ENCODE assay signal across 8 cellular contexts in the genomic region with DNA sequence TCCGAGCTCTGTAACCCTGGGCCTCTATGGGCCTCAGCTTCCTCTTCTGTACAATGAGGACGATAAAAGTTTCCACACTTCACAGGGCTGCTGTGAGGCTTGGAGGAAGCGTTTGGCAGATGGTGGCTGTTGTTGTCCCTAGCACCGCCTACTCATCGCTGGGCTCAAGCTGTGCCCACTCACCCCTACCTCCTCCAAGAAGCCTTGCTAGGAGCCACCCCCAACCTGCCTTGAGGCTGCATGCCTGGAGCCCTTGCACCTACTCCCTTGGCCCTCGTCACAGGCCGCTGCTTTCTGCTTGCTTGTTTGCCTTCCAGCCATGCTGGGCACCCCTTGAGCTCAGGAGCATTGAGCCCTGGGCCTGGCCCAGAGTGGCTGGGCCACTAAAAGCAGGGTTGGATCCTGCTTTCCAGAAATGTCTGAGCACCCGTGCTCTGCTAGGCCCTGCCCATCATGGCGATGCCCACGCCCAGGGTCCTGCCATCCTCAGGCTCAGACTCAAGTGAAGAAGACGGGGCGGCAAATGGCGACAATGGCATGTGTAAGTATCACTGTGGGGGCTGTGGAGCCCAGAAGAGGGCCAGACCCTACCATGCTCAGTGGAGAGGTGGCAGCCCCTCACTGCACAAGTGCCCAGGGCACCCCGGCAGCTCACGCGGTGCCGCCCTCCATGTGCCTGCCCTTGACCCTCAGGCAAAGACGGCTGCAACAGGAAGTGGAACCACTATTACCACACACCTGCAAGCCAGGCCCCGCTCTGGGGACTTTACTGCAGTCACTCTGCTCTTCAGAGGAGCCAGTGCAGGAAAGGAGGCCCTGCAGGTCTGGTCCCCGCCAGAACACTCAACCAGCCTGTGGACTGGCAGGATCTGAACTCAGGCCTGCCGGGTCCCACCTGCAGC. TPM values are rescaled to one million over a fixed set of nuclear protein-coding genes. Genes with fewer than 3 reads are reported as not detected.
DNase-seq lines count a peak whose midpoint lies in the region; ATAC-seq and TF ChIP-seq lines count a peak whose summit lies in the region.

No MANE protein-coding gene starts in this region.

- H3K27me3 ChIP-seq in Karpas-422 (ENCODE audit: low read length) (no peaks in the 10 kb centered on the region), neural progenitor cell (no peaks in the 10 kb centered on the region), SK-N-SH (ENCODE audit: insufficient read depth) (no peaks in the 10 kb centered on the region)

- H3F3A ChIP-seq in neural progenitor cell (ENCODE audit: low read depth) (peaks cover 5% of the 10 kb centered on the region), SK-N-SH (replicated peaks; ENCODE audit: insufficient read depth) (peaks cover 8% of the 10 kb centered on the region)

- no peaks in the 10 kb centered on the region for H3K27me3 Mint-ChIP-seq in activated CD4-positive, alpha-beta T cell treated with anti-CD3 and anti-CD28 coated beads, Interleukin-2, amount 10 ng/mL, durations not matched to agents 24 days and 14 days
- H3K27me3 Mint-ChIP-seq in activated naive CD8-positive, alpha-beta T cell treated with anti-CD3 and anti-CD28 coated beads, Interleukin-2, amount 10 ng/mL, durations not matched to agents 7 days and 5 days, result no peaks in the 10 kb centered on the region
- H3K27me3 Mint-ChIP-seq in neural progenitor cell (ENCODE audit: insufficient read depth, low read depth), result peaks cover 13% of the 10 kb centered on the region

- POLR2A ChIA-PET in activated naive CD8-positive, alpha-beta T cell treated with anti-CD3 and anti-CD28 coated beads, Interleukin-2, amount 10 ng/mL, durations not matched to agents 7 days and 5 days (lab: Charles Lee), result interaction anchor here (0.6 to 20.6 kb wide), 18 partner anchors 8 to 409 kb away, joined by 3 to 1079 read pairs (median 6); a partner anchor contains a TSS
- POLR2A ChIA-PET in SK-N-SH (lab: Yijun Ruan, JAX), result interaction anchor here (2.7 kb wide), 1 partner anchor 10 kb away, joined by 10 read pairs; a partner anchor contains a TSS

- H3K27ac Mint-ChIP-seq in activated CD4-positive, alpha-beta T cell treated with anti-CD3 and anti-CD28 coated beads, Interleukin-2, amount 10 ng/mL, durations not matched to agents 24 days and 14 days, result peak overlapping the region; percentile 98
- peak overlapping the region; percentile 99 for H3K27ac Mint-ChIP-seq in activated naive CD8-positive, alpha-beta T cell treated with anti-CD3 and anti-CD28 coated beads, Interleukin-2, amount 10 ng/mL, durations not matched to agents 7 days and 5 days
- H3K27ac Mint-ChIP-seq in neural progenitor cell, result peak overlapping the region; percentile 33

- 97% methylated on average over 14 of the region's 21 CpGs for WGBS in SK-N-SH (ENCODE audit: low lambda C conversion rate)

- H2AFZ ChIP-seq in Karpas-422 (ENCODE audit: low read length), result no peak overlapping the region
- no peak overlapping the region for H2AFZ ChIP-seq in neural progenitor cell (replicated peaks)
- no peak overlapping the region for H2AFZ ChIP-seq in SK-N-SH (ENCODE audit: low read depth)

- H4K20me1 ChIP-seq in Karpas-422 (ENCODE audit: insufficient read depth, low read depth, low read length) (no peaks in the 10 kb centered on the region), neural progenitor cell (ENCODE audit: low read depth) (no peaks in the 10 kb centered on the region), SK-N-SH (ENCODE audit: insufficient read depth) (peaks cover 2% of the 10 kb centered on the region; the same call in 1 of the 2 replicates)

- ATAC-seq in activated naive CD8-positive, alpha-beta T cell treated with anti-CD3 and anti-CD28 coated beads, Interleukin-2, amount 10 ng/mL, durations not matched to agents 7 days and 5 days (ENCODE audit: low read depth), result peak; percentile 27
- no peak for ATAC-seq in HG03457 (IDR thresholded peaks at IDR 0.05; ENCODE audit: unreplicated experiment)

- H3K36me3 Mint-ChIP-seq in activated CD4-positive, alpha-beta T cell treated with anti-CD3 and anti-CD28 coated beads, Interleukin-2, amount 10 ng/mL, durations not matched to agents 24 days and 14 days (ENCODE audit: low read depth), result peaks cover 13% of the 10 kb centered on the region
- peaks cover 9% of the 10 kb centered on the region for H3K36me3 Mint-ChIP-seq in activated naive CD8-positive, alpha-beta T cell treated with anti-CD3 and anti-CD28 coated beads, Interleukin-2, amount 10 ng/mL, durations not matched to agents 7 days and 5 days
- H3K36me3 Mint-ChIP-seq in neural progenitor cell, result no peaks in the 10 kb centered on the region

- CTCF ChIA-PET in SK-N-SH (lab: Yijun Ruan, JAX), result interaction anchor here (1.0 to 10.7 kb wide), 8 partner anchors 10 to 185 kb away, joined by 3 to 213 read pairs (median 7); a partner anchor contains a TSS

- H3K4me2 ChIP-seq in Karpas-422 (ENCODE audit: low read depth, low read length, poor library complexity, severe bottlenecking) (peak overlapping the region; percentile 62), neural progenitor cell (no peak overlapping the region), SK-N-SH (no peak overlapping the region)

- H3K4me1 ChIP-seq in Karpas-422 (ENCODE audit: low read length), result peaks cover 88% of the 10 kb centered on the region
- H3K4me1 ChIP-seq in neural progenitor cell, result peaks cover 25% of the 10 kb centered on the region
- H3K4me1 ChIP-seq in SK-N-SH (ENCODE audit: control insufficient read depth in 1 of 2, insufficient read depth in 2 of 2, low read depth in 1 of 2, low read length in 1 of 2), result peaks cover 9 to 30% of the 10 kb centered on the region in 2 experiments; a peak in 3 of 4 replicates

- H3K9ac ChIP-seq in Karpas-422 (ENCODE audit: low read length), result peak overlapping the region; percentile 85
- no peak overlapping the region for H3K9ac ChIP-seq in neural progenitor cell
- H3K9ac ChIP-seq in SK-N-SH, result no peak overlapping the region

- TF ChIP-seq CTCF in neural progenitor cell (IDR thresholded peaks at IDR 0.05) (no peak), SK-N-SH (IDR thresholded peaks at IDR 0.05) (no peak)

- no peak for TF ChIP-seq RAD21 in SK-N-SH (IDR thresholded peaks at IDR 0.05; ENCODE audit: low read length)

- H3K4me3 Mint-ChIP-seq in activated CD4-positive, alpha-beta T cell treated with anti-CD3 and anti-CD28 coated beads, Interleukin-2, amount 10 ng/mL, durations not matched to agents 24 days and 14 days, result peak overlapping the region; percentile 76
- peak overlapping the region; percentile 74 for H3K4me3 Mint-ChIP-seq in activated naive CD8-positive, alpha-beta T cell treated with anti-CD3 and anti-CD28 coated beads, Interleukin-2, amount 10 ng/mL, durations not matched to agents 7 days and 5 days
- H3K4me3 Mint-ChIP-seq in neural progenitor cell, result peak overlapping the region; percentile 33

- intact Hi-C loops in activated CD4-positive, alpha-beta T cell treated with anti-CD3 and anti-CD28 coated beads, Interleukin-2, amount 10 ng/mL, durations not matched to agents 24 days and 14 days (cut with micrococcal nuclease), result no loop called here

- H3K9me2 ChIP-seq in Karpas-422 (replicated peaks; ENCODE audit: insufficient read depth, low read length), result no peaks in the 10 kb centered on the region
- H3K9me2 ChIP-seq in SK-N-SH, result no peaks in the 10 kb centered on the region

- H3K9me3 ChIP-seq in Karpas-422 (ENCODE audit: low read length) (no peaks in the 10 kb centered on the region), neural progenitor cell (ENCODE audit: low read depth) (no peaks in the 10 kb centered on the region), SK-N-SH (no peaks in the 10 kb centered on the region)

- H3K36me3 ChIP-seq in Karpas-422 (ENCODE audit: insufficient read depth, low read length), result no peaks in the 10 kb centered on the region
- no peaks in the 10 kb centered on the region for H3K36me3 ChIP-seq in neural progenitor cell
- no peaks in the 10 kb centered on the region for H3K36me3 ChIP-seq in SK-N-SH (replicated peaks in 1 of 2; ENCODE audit: control insufficient read depth in 1 of 2, insufficient read depth in 2 of 2, low read length in 1 of 2)

- peak overlapping the region; percentile 98 for H3K27ac ChIP-seq in Karpas-422 (ENCODE audit: low read length)
- peak overlapping the region; percentile 46 for H3K27ac ChIP-seq in neural progenitor cell
- H3K27ac ChIP-seq in SK-N-SH (ENCODE audit: low read depth in 2 of 2, low read length in 1 of 2), result no peak overlapping the region; a peak in 1 of 4 replicates

- H3K9me3 Mint-ChIP-seq in activated CD4-positive, alpha-beta T cell treated with anti-CD3 and anti-CD28 coated beads, Interleukin-2, amount 10 ng/mL, durations not matched to agents 24 days and 14 days, result no peaks in the 10 kb centered on the region
- H3K9me3 Mint-ChIP-seq in activated naive CD8-positive, alpha-beta T cell treated with anti-CD3 and anti-CD28 coated beads, Interleukin-2, amount 10 ng/mL, durations not matched to agents 7 days and 5 days, result no peaks in the 10 kb centered on the region
- H3K9me3 Mint-ChIP-seq in neural progenitor cell, result no peaks in the 10 kb centered on the region

- peaks cover 74% of the 10 kb centered on the region for H3K4me1 Mint-ChIP-seq in activated CD4-positive, alpha-beta T cell treated with anti-CD3 and anti-CD28 coated beads, Interleukin-2, amount 10 ng/mL, durations not matched to agents 24 days and 14 days
- peaks cover 66% of the 10 kb centered on the region for H3K4me1 Mint-ChIP-seq in activated naive CD8-positive, alpha-beta T cell treated with anti-CD3 and anti-CD28 coated beads, Interleukin-2, amount 10 ng/mL, durations not matched to agents 7 days and 5 days
- peaks cover 57% of the 10 kb centered on the region for H3K4me1 Mint-ChIP-seq in neural progenitor cell

- H3K79me2 ChIP-seq in Karpas-422 (ENCODE audit: low read length) (no peaks in the 10 kb centered on the region), neural progenitor cell (ENCODE audit: low read depth) (no peaks in the 10 kb centered on the region), SK-N-SH (ENCODE audit: insufficient read depth) (peaks cover 7% of the 10 kb centered on the region; the same call in 1 of the 2 replicates)

- peak; percentile 82 for DNase-seq in activated CD4-positive, alpha-beta T cell treated with anti-CD3 and anti-CD28 coated beads, Interleukin-2, amount 10 ng/mL, durations not matched to agents 24 days and 14 days
- no peak for DNase-seq in activated CD4-positive, alpha-beta T cell treated with anti-CD3 and anti-CD28 coated beads, Interleukin-2, amount 50 U/mL, for 1 hour
- DNase-seq in Karpas-422 (peak; percentile 96), neural progenitor cell (ENCODE audit: low spot score) (peak; percentile 33), SK-N-SH (no peak), inferior parietal cortex (ENCODE audit: extremely low spot score) (no peak)
- peak; percentile 69 for DNase-seq in activated naive CD8-positive, alpha-beta T cell treated with anti-CD3 and anti-CD28 coated beads, Interleukin-2, amount 10 ng/mL, durations not matched to agents 7 days and 5 days

- H3K4me3 ChIP-seq in Karpas-422 (ENCODE audit: low read length), result peak overlapping the region; percentile 49; the same call in 1 of the 2 replicates
- H3K4me3 ChIP-seq in neural progenitor cell, result no peak overlapping the region
- H3K4me3 ChIP-seq in SK-N-SH (ENCODE audit: low read depth in 2 of 2, low read length in 1 of 2), result no peak overlapping the region

- TF ChIP-seq EP300 in SK-N-SH (IDR thresholded peaks at IDR 0.05; ENCODE audit: borderline replicate concordance in 1 of 2, low read depth in 1 of 2, low read length in 1 of 2), result no peak

RNA-seq across cellular contexts. Expression of a gene that starts 9.5 kb away (rescaled TPM):
- 463 and 474 TPM in 2 replicates for total RNA-seq in activated CD4-positive, alpha-beta T cell treated with anti-CD3 and anti-CD28 coated beads, Interleukin-2, amount 10 ng/mL, durations not matched to agents 24 days and 14 days
- total RNA-seq in Karpas-422 (2014; rRNA removed; shearing (Covaris generic); ENCODE audit: low replicate concordance), result 108 and 143 TPM in 2 replicates
- 100 to 1,000 TPM; 531 to 542 TPM for total RNA-seq in activated naive CD8-positive, alpha-beta T cell treated with anti-CD3 and anti-CD28 coated beads, Interleukin-2, amount 10 ng/mL, durations not matched to agents 7 days and 5 days
- 15.6 and 41.9 TPM in 2 replicates for total RNA-seq in neural progenitor cell (ENCODE audit: low replicate concordance)
- 131 and 202 TPM in 2 replicates for polyA plus RNA-seq in SK-N-SH (2012; rRNA removed)
- 152 and 168 TPM in 2 replicates for polyA plus RNA-seq in SK-N-SH (2012; cell fraction: cytosol; rRNA removed)
- 42.7 and 49.7 TPM in 2 replicates for polyA plus RNA-seq in SK-N-SH (2012; cell fraction: nucleus; rRNA removed)

RNA-seq across cellular contexts. Expression of a gene that starts 17.0 kb away (rescaled TPM):
- total RNA-seq in activated CD4-positive, alpha-beta T cell treated with anti-CD3 and anti-CD28 coated beads, Interleukin-2, amount 10 ng/mL, durations not matched to agents 24 days and 14 days, result 17.1 and 19.0 TPM in 2 replicates
- 20.7 and 56.0 TPM in 2 replicates for total RNA-seq in Karpas-422 (2014; rRNA removed; shearing (Covaris generic); ENCODE audit: low replicate concordance)
- 10 to 100 TPM; 60.5 to 64.1 TPM for total RNA-seq in activated naive CD8-positive, alpha-beta T cell treated with anti-CD3 and anti-CD28 coated beads, Interleukin-2, amount 10 ng/mL, durations not matched to agents 7 days and 5 days
- 5.9 and 10.2 TPM in 2 replicates for total RNA-seq in neural progenitor cell (ENCODE audit: low replicate concordance)
- polyA plus RNA-seq in SK-N-SH (2012; rRNA removed), result 30.6 and 35.3 TPM in 2 replicates
- 5.8 and 8.5 TPM in 2 replicates for polyA plus RNA-seq in SK-N-SH (2012; cell fraction: cytosol; rRNA removed)
- 201 and 211 TPM in 2 replicates for polyA plus RNA-seq in SK-N-SH (2012; cell fraction: nucleus; rRNA removed)

RNA-seq across cellular contexts. Expression of a gene that starts 28.3 kb away (rescaled TPM):
- 295 and 297 TPM in 2 replicates for total RNA-seq in activated CD4-positive, alpha-beta T cell treated with anti-CD3 and anti-CD28 coated beads, Interleukin-2, amount 10 ng/mL, durations not matched to agents 24 days and 14 days
- 614 and 735 TPM in 2 replicates for total RNA-seq in Karpas-422 (2014; rRNA removed; shearing (Covaris generic); ENCODE audit: low replicate concordance)
- total RNA-seq in activated naive CD8-positive, alpha-beta T cell treated with anti-CD3 and anti-CD28 coated beads, Interleukin-2, amount 10 ng/mL, durations not matched to agents 7 days and 5 days, result 1,000 to 10,000 TPM; 1,078 to 1,088 TPM
- total RNA-seq in neural progenitor cell (ENCODE audit: low replicate concordance), result 2.5 and 7.3 TPM in 2 replicates
- not detected in 2 replicates for polyA plus RNA-seq in SK-N-SH (2012; rRNA removed)
- not detected in 2 replicates for polyA plus RNA-seq in SK-N-SH (2012; cell fraction: cytosol; rRNA removed)
- not detected in 2 replicates for polyA plus RNA-seq in SK-N-SH (2012; cell fraction: nucleus; rRNA removed)

RNA-seq across cellular contexts. Expression of a gene that starts 55.4 kb away (rescaled TPM):
- total RNA-seq in activated CD4-positive, alpha-beta T cell treated with anti-CD3 and anti-CD28 coated beads, Interleukin-2, amount 10 ng/mL, durations not matched to agents 24 days and 14 days, result 39.3 and 40.8 TPM in 2 replicates
- total RNA-seq in Karpas-422 (2014; rRNA removed; shearing (Covaris generic); ENCODE audit: low replicate concordance), result 23.8 and 31.5 TPM in 2 replicates
- 10 to 100 TPM; 36.0 to 37.2 TPM for total RNA-seq in activated naive CD8-positive, alpha-beta T cell treated with anti-CD3 and anti-CD28 coated beads, Interleukin-2, amount 10 ng/mL, durations not matched to agents 7 days and 5 days
- total RNA-seq in neural progenitor cell (ENCODE audit: low replicate concordance), result 41.4 and 54.1 TPM in 2 replicates
- polyA plus RNA-seq in SK-N-SH (2012; rRNA removed), result 12.1 and 16.6 TPM in 2 replicates
- 6.1 and 9.2 TPM in 2 replicates for polyA plus RNA-seq in SK-N-SH (2012; cell fraction: cytosol; rRNA removed)
- polyA plus RNA-seq in SK-N-SH (2012; cell fraction: nucleus; rRNA removed), result 24.1 and 38.1 TPM in 2 replicates

Comparison
In these comparisons a context has a peak if more than half of its experiments do, and no peak if none do; other contexts are left out.
1. DNase-seq: peak in activated CD4-positive, alpha-beta T cell treated with anti-CD3 and anti-CD28 coated beads, Interleukin-2, amount 10 ng/mL, durations not matched to agents 24 days and 14 days (single experiment), Karpas-422 (single experiment), activated naive CD8-positive, alpha-beta T cell treated with anti-CD3 and anti-CD28 coated beads, Interleukin-2, amount 10 ng/mL, durations not matched to agents 7 days and 5 days (single experiment) and neural progenitor cell (single experiment); none in activated CD4-positive, alpha-beta T cell treated with anti-CD3 and anti-CD28 coated beads, Interleukin-2, amount 50 U/mL, for 1 hour (single experiment), SK-N-SH (single experiment) and inferior parietal cortex (single experiment).
2. H3K27ac Mint-ChIP-seq: peak in every context shown above with its lines; median percentile 99 in activated naive CD8-positive, alpha-beta T cell treated with anti-CD3 and anti-CD28 coated beads, Interleukin-2, amount 10 ng/mL, durations not matched to agents 7 days and 5 days; 98 in activated CD4-positive, alpha-beta T cell treated with anti-CD3 and anti-CD28 coated beads, Interleukin-2, amount 10 ng/mL, durations not matched to agents 24 days and 14 days; 33 in neural progenitor cell.
3. H3K27ac ChIP-seq: peak in Karpas-422 (single experiment) and neural progenitor cell (single experiment); none in SK-N-SH (0 of 2).
4. RNA of a gene that starts 28.3 kb away (total RNA-seq): 1,078 to 1,088 TPM in activated naive CD8-positive, alpha-beta T cell treated with anti-CD3 and anti-CD28 coated beads, Interleukin-2, amount 10 ng/mL, durations not matched to agents 7 days and 5 days, 614 to 735 TPM in Karpas-422 and 295 to 297 TPM in activated CD4-positive, alpha-beta T cell treated with anti-CD3 and anti-CD28 coated beads, Interleukin-2, amount 10 ng/mL, durations not matched to agents 24 days and 14 days; 2.5 to 7.3 TPM in neural progenitor cell; every median in the first group is over 10 times any median in the second.
5. Peak in every context shown above with its lines, with median percentiles within 50 percentile points of each other: H3K4me3 Mint-ChIP-seq.